Comparison of ENCODE assay signal across 11 cellular contexts in genomic region chr7:150716939-150717338, GRCh38. TPM values are rescaled to one million over a fixed set of nuclear protein-coding genes. Genes with fewer than 3 reads are reported as not detected.
DNase-seq lines count a peak whose midpoint lies in the region; ATAC-seq and TF ChIP-seq lines count a peak whose summit lies in the region.
"Had no signal": no experiment of that assay in that cellular context is flagged by ENCODE, and none has a peak within 500 bp of the region (broad histone marks: within the 10 kb centered on the region; RNA-seq: fewer than 3 reads in every experiment).

No MANE protein-coding gene starts in this region.

- H3K4me1 Mint-ChIP-seq in activated naive CD4-positive, alpha-beta T cell treated with anti-CD3 and anti-CD28 coated beads, Interleukin-2, amount 10 ng/mL, durations not matched to agents 7 days and 5 days, result peaks cover 68% of the 10 kb centered on the region
- H3K4me1 Mint-ChIP-seq in memory B cell (peaks cover 14% of the 10 kb centered on the region), GM23338 (no peaks in the 10 kb centered on the region)

- peaks cover 77% of the 10 kb centered on the region for H3K36me3 Mint-ChIP-seq in activated naive CD4-positive, alpha-beta T cell treated with anti-CD3 and anti-CD28 coated beads, Interleukin-2, amount 10 ng/mL, durations not matched to agents 7 days and 5 days
- H3K36me3 Mint-ChIP-seq in activated naive CD4-positive, alpha-beta T cell treated with anti-CD3 and anti-CD28 coated beads, Interleukin-2, amount 50 U/mL, for 72 hours, result peaks cover 59 to 82% of the 10 kb centered on the region in 2 donors
- H3K36me3 Mint-ChIP-seq in memory B cell (peaks cover 9% of the 10 kb centered on the region), GM23338 (ENCODE audit: low read depth) (no peaks in the 10 kb centered on the region)

- no peak for DNase-seq in activated naive CD4-positive, alpha-beta T cell treated with anti-CD3 and anti-CD28 coated beads, Interleukin-2, amount 10 ng/mL, durations not matched to agents 7 days and 5 days
- no peak for DNase-seq in activated naive CD4-positive, alpha-beta T cell (lab: John Stamatoyannopoulos, UW)
- no peak for DNase-seq in activated naive CD4-positive, alpha-beta T cell treated with anti-CD3 and anti-CD28 coated beads, Interleukin-2, amount 50 U/mL, for 72 hours (ENCODE audit: low spot score in 2 of 2)
- DNase-seq in memory B cell (ENCODE audit: low spot score in 2 of 2) (no peak), GM23338 (ENCODE audit: low spot score) (no peak)
- no peak for DNase-seq in stimulated activated CD8-positive, alpha-beta memory T cell treated with anti-CD3 and anti-CD28 coated beads, Interleukin-4, amount 100 ng/mL, for 48 hours
- DNase-seq: NCI-H146 had no signal

- no peak for ATAC-seq in activated naive CD4-positive, alpha-beta T cell treated with anti-CD3 and anti-CD28 coated beads, Interleukin-2, amount 50 U/mL, for 72 hours
- no peak for ATAC-seq in memory B cell (ENCODE audit: low read depth)
- no peak for ATAC-seq in GM23338
- no peak for ATAC-seq in HG02852 (IDR thresholded peaks at IDR 0.05; ENCODE audit: unreplicated experiment)

- H3K9me3 ChIP-seq in thymus (ENCODE audit: control insufficient read depth), result no peaks in the 10 kb centered on the region

- H3K36me3 ChIP-seq in thymus (ENCODE audit: control insufficient read depth, insufficient read depth) (peaks cover 3% of the 10 kb centered on the region), GM23338 (ENCODE audit: insufficient read depth) (no peaks in the 10 kb centered on the region)

- 8% methylated on average over 4 of the region's 4 CpGs for WGBS in thymus

- H3K4me3 ChIP-seq in thymus (ENCODE audit: low read length) (peak overlapping the region; percentile 51), GM23338 (no peak overlapping the region)

- no peak for TF ChIP-seq CTCF in GM23338 (conservative IDR thresholded peaks at IDR 0.05; ENCODE audit: low read depth in 2 of 2)

- no peaks in the 10 kb centered on the region for H3K9me2 ChIP-seq in GM23338 (ENCODE audit: insufficient read depth)

- H3K4me2 ChIP-seq in GM23338, result no peak overlapping the region

- H4K20me1 ChIP-seq in GM23338 (replicated peaks; ENCODE audit: insufficient read depth), result no peaks in the 10 kb centered on the region

- CTCF ChIA-PET in activated naive CD4-positive, alpha-beta T cell treated with anti-CD3 and anti-CD28 coated beads, Interleukin-2, amount 10 ng/mL, durations not matched to agents 7 days and 5 days (lab: Charles Lee), result interaction anchor here (1.0 to 2.6 kb wide), 8 partner anchors 15 to 149 kb away, joined by 3 to 16 read pairs (median 6); partner anchors contain the start of gene GIMAP6

- H3K4me3 Mint-ChIP-seq in activated naive CD4-positive, alpha-beta T cell treated with anti-CD3 and anti-CD28 coated beads, Interleukin-2, amount 10 ng/mL, durations not matched to agents 7 days and 5 days, result peak overlapping the region; percentile 88
- H3K4me3 Mint-ChIP-seq in memory B cell, result peak overlapping the region; percentile 83
- no peak overlapping the region for H3K4me3 Mint-ChIP-seq in GM23338

- peaks cover 3% of the 10 kb centered on the region for H3K4me1 ChIP-seq in thymus (ENCODE audit: control insufficient read depth, insufficient read depth, low read length)
- no peaks in the 10 kb centered on the region for H3K4me1 ChIP-seq in GM23338 (ENCODE audit: insufficient read depth)

- H3K27ac ChIP-seq in thymus (ENCODE audit: low read depth), result peak overlapping the region; percentile 78
- H3K27ac ChIP-seq in GM23338 (ENCODE audit: low read depth), result no peak overlapping the region

- no peaks in the 10 kb centered on the region for H3K27me3 Mint-ChIP-seq in activated naive CD4-positive, alpha-beta T cell treated with anti-CD3 and anti-CD28 coated beads, Interleukin-2, amount 10 ng/mL, durations not matched to agents 7 days and 5 days
- no peaks in the 10 kb centered on the region for H3K27me3 Mint-ChIP-seq in memory B cell
- H3K27me3 Mint-ChIP-seq in GM23338 (ENCODE audit: insufficient read depth, low read depth, poor library complexity), result peaks cover 14% of the 10 kb centered on the region

- H3K27me3 ChIP-seq in thymus (ENCODE audit: control insufficient read depth, insufficient read depth), result no peaks in the 10 kb centered on the region
- peaks cover 12% of the 10 kb centered on the region; the same call in 1 of the 2 replicates for H3K27me3 ChIP-seq in GM23338 (ENCODE audit: insufficient read depth)

- no peak overlapping the region for H2AFZ ChIP-seq in GM23338

- peak overlapping the region; percentile 94 for H3K27ac Mint-ChIP-seq in activated naive CD4-positive, alpha-beta T cell treated with anti-CD3 and anti-CD28 coated beads, Interleukin-2, amount 10 ng/mL, durations not matched to agents 7 days and 5 days
- peak overlapping the region; percentile 85 to 98 for H3K27ac Mint-ChIP-seq in activated naive CD4-positive, alpha-beta T cell treated with anti-CD3 and anti-CD28 coated beads, Interleukin-2, amount 50 U/mL, for 72 hours
- H3K27ac Mint-ChIP-seq in memory B cell (no peak overlapping the region), GM23338 (no peak overlapping the region)

- peaks cover 33% of the 10 kb centered on the region for H3K9me3 Mint-ChIP-seq in activated naive CD4-positive, alpha-beta T cell treated with anti-CD3 and anti-CD28 coated beads, Interleukin-2, amount 10 ng/mL, durations not matched to agents 7 days and 5 days
- H3K9me3 Mint-ChIP-seq in activated naive CD4-positive, alpha-beta T cell treated with anti-CD3 and anti-CD28 coated beads, Interleukin-2, amount 50 U/mL, for 72 hours, result peaks cover 13 to 18% of the 10 kb centered on the region in 2 donors
- H3K9me3 Mint-ChIP-seq in memory B cell (peaks cover 6% of the 10 kb centered on the region), GM23338 (peaks cover 14% of the 10 kb centered on the region)

- no peaks in the 10 kb centered on the region for H3F3A ChIP-seq in GM23338 (replicated peaks; ENCODE audit: low read depth)

- H3K79me2 ChIP-seq in GM23338 (replicated peaks; ENCODE audit: insufficient read depth), result no peaks in the 10 kb centered on the region

TF ChIP-seq in GM23338, 12 proteins besides CTCF, POLR2A, EP300 and RAD21 (continues in another document):
- TF ChIP-seq STAT1 (IDR thresholded peaks at IDR 0.05; ENCODE audit: unreplicated experiment) (no peak), ZNF114 (CRISPR knock-in tag; IDR thresholded peaks at IDR 0.05) (no peak), EZH2 (IDR thresholded peaks at IDR 0.05; ENCODE audit: low read depth, unreplicated experiment) (no peak), NANOG (IDR thresholded peaks at IDR 0.05; ENCODE audit: borderline replicate concordance) (no peak), ETS1 (IDR thresholded peaks at IDR 0.05) (no peak), ZNF331 (CRISPR knock-in tag; IDR thresholded peaks at IDR 0.05; ENCODE audit: low read depth) (no peak)

RNA-seq across cellular contexts. Expression of gene GIMAP1, which starts 0.5 kb away (rescaled TPM):
- total RNA-seq in activated naive CD4-positive, alpha-beta T cell treated with anti-CD3 and anti-CD28 coated beads, Interleukin-2, amount 50 U/mL, for 72 hours, result 10 to 100 TPM in 1 of 2 donors, 1 to 10 TPM in 1; 3.1 to 10.7 TPM
- 10.7 TPM for polyA plus RNA-seq in thymus
- total RNA-seq in GM23338 (2014; rRNA removed; shearing (Covaris generic)), result not detected in 2 replicates
- not detected in 2 replicates for polyA plus RNA-seq in GM23338 (2016; fragmentation: Nextera tagmentation; extraction: Ambion mirVana)
- total RNA-seq: G401, OCI-LY7 had no signal

RNA-seq across cellular contexts. Expression of gene GIMAP5, which starts 20.3 kb away (rescaled TPM):
- total RNA-seq in activated naive CD4-positive, alpha-beta T cell treated with anti-CD3 and anti-CD28 coated beads, Interleukin-2, amount 50 U/mL, for 72 hours, result 100 to 1,000 TPM in 1 of 2 donors, 10 to 100 TPM in 1; 73.1 to 115 TPM
- polyA plus RNA-seq in thymus (39.8 TPM), GM23338 (2016; fragmentation: Nextera tagmentation; extraction: Ambion mirVana) (not detected in 2 replicates)
- total RNA-seq in GM23338 (2014; rRNA removed; shearing (Covaris generic)), result not detected in 2 replicates
- total RNA-seq: G401, OCI-LY7 had no signal

RNA-seq across cellular contexts. Expression of gene GIMAP2, which starts 31.4 kb away (rescaled TPM):
- 10 to 100 TPM; 47.8 to 56.5 TPM for total RNA-seq in activated naive CD4-positive, alpha-beta T cell treated with anti-CD3 and anti-CD28 coated beads, Interleukin-2, amount 50 U/mL, for 72 hours
- 32.5 TPM for polyA plus RNA-seq in thymus
- not detected in 2 replicates for total RNA-seq in GM23338 (2014; rRNA removed; shearing (Covaris generic))
- not detected in 2 replicates for polyA plus RNA-seq in GM23338 (2016; fragmentation: Nextera tagmentation; extraction: Ambion mirVana)
- total RNA-seq: G401, OCI-LY7 had no signal

Comparison
In these comparisons a context has a peak if more than half of its experiments do, and no peak if none do; other contexts are left out.
1. H3K27ac Mint-ChIP-seq: peak in activated naive CD4-positive, alpha-beta T cell treated with anti-CD3 and anti-CD28 coated beads, Interleukin-2, amount 10 ng/mL, durations not matched to agents 7 days and 5 days (single experiment) and activated naive CD4-positive, alpha-beta T cell treated with anti-CD3 and anti-CD28 coated beads, Interleukin-2, amount 50 U/mL, for 72 hours (2 of 2); none in memory B cell (single experiment) and GM23338 (single experiment).
2. RNA of gene GIMAP5, which starts 20.3 kb away (total RNA-seq): 73.1 to 115 TPM in activated naive CD4-positive, alpha-beta T cell treated with anti-CD3 and anti-CD28 coated beads, Interleukin-2, amount 50 U/mL, for 72 hours; not detected in GM23338; every median in the first group is over 10 times any median in the second.
3. RNA of gene GIMAP2, which starts 31.4 kb away (total RNA-seq): 47.8 to 56.5 TPM in activated naive CD4-positive, alpha-beta T cell treated with anti-CD3 and anti-CD28 coated beads, Interleukin-2, amount 50 U/mL, for 72 hours; not detected in GM23338; every median in the first group is over 10 times any median in the second.